In the genomic region with DNA sequence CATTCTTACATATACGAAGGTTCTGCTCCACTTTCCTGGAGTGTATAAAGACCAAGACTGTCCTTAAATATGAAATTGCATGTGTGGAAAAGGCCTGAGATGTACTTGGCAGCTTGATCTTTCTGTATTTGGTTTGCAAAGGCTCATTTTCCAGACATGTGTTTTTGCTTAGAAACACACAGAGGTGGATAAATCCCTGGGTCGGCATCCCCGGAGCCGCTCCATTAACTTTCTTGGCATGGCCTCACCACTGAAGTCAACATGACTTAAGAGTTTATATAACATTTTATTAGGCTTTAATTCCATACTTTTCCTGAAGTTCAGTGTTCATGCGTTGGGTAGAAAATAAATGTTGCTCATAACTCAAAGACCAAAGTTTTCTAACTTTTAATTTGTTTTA, we compare ENCODE assay signal across 25 cellular contexts.
DNase-seq lines count a peak whose midpoint lies in the region; ATAC-seq and TF ChIP-seq lines count a peak whose summit lies in the region.
"Had no signal": no experiment of that assay in that cellular context is flagged by ENCODE, and none has a peak within 500 bp of the region (broad histone marks: within the 10 kb centered on the region; RNA-seq: fewer than 3 reads in every experiment).

No MANE protein-coding gene starts in this region.

- no peaks in the 10 kb centered on the region for H3K27me3 Mint-ChIP-seq in activated CD8-positive, alpha-beta memory T cell treated with anti-CD3 and anti-CD28 coated beads, Interleukin-2, amount 10 ng/mL, durations not matched to agents 7 days and 5 days
- H3K27me3 Mint-ChIP-seq: activated CD4-positive, alpha-beta T cell treated with anti-CD3 and anti-CD28 coated beads for 36 hours; B cell; type B pancreatic cell had no signal

- no peaks in the 10 kb centered on the region for H3K36me3 Mint-ChIP-seq in activated CD8-positive, alpha-beta memory T cell treated with anti-CD3 and anti-CD28 coated beads, Interleukin-2, amount 10 ng/mL, durations not matched to agents 7 days and 5 days
- H3K36me3 Mint-ChIP-seq: type B pancreatic cell had no signal

- no peaks in the 10 kb centered on the region for H3K27me3 ChIP-seq in adipocyte (replicated peaks; ENCODE audit: control insufficient read depth, insufficient read depth, low read length)
- H3K27me3 ChIP-seq: adrenal gland, heart left ventricle, neural progenitor cell, stomach had no signal

- no peak for TF ChIP-seq CTCF in fibroblast of the aortic adventitia (IDR thresholded peaks at IDR 0.05; ENCODE audit: insufficient read depth, low read length)

- DNase-seq in GM03348 (ENCODE audit: low spot score): peak; percentile 33
- peak; percentile 86 for DNase-seq in adipocyte (ENCODE audit: low read depth)
- peak; percentile 77 for DNase-seq in fibroblast of the aortic adventitia (ENCODE audit: low read depth)
- DNase-seq in stromal cell of bone marrow (ENCODE audit: low read depth): peak; percentile 47
- no peak for DNase-seq in stimulated activated CD4-positive, alpha-beta T cell treated with anti-CD3 and anti-CD28 coated beads, Interleukin-12 subunit alpha, Interleukin-12 subunit beta, amount 100 ng/mL, for 4 hours
- DNase-seq in DMS79 (lab: John Stamatoyannopoulos, UW): no peak
- no peak for DNase-seq in activated CD8-positive, alpha-beta memory T cell treated with anti-CD3 and anti-CD28 coated beads, Interleukin-2, amount 10 ng/mL, durations not matched to agents 7 days and 5 days
- no peak for DNase-seq in NCI-H2227 treated with DMSO at 0.1 percent for 48 hours (lab: John Stamatoyannopoulos, UW)
- DNase-seq: activated CD4-positive, alpha-beta T cell treated with anti-CD3 and anti-CD28 coated beads for 36 hours; activated CD8-positive, alpha-beta memory T cell treated with anti-CD3 and anti-CD28 coated beads for 24 hours; activated naive CD4-positive, alpha-beta T cell; activated T-cell treated with anti-CD3 and anti-CD28 coated beads, Interleukin-2, amount 50 U/mL, for 4 hours; adrenal gland; COR-L47; cortex of kidney; NCI-H1436 treated with DMSO at 0.1 percent for 48 hours; NCI-H526; stimulated activated CD8-positive, alpha-beta memory T cell treated with anti-CD3 and anti-CD28 coated beads, Interleukin-4, amount 100 ng/mL, for 48 hours; stomach; T-helper 2 cell had no signal

- no peaks in the 10 kb centered on the region for H3K9me3 Mint-ChIP-seq in activated CD8-positive, alpha-beta memory T cell treated with anti-CD3 and anti-CD28 coated beads, Interleukin-2, amount 10 ng/mL, durations not matched to agents 7 days and 5 days (ENCODE audit: low read depth)
- H3K9me3 Mint-ChIP-seq: activated T-cell treated with anti-CD3 and anti-CD28 coated beads, Interleukin-2, amount 50 U/mL, for 4 hours; neural progenitor cell; type B pancreatic cell had no signal

- H3K9me3 ChIP-seq in adipocyte (ENCODE audit: control insufficient read depth, low read length): no peaks in the 10 kb centered on the region
- H3K9me3 ChIP-seq: adrenal gland, stomach had no signal

- no peak for ATAC-seq in activated CD8-positive, alpha-beta memory T cell treated with anti-CD3 and anti-CD28 coated beads, Interleukin-2, amount 10 ng/mL, durations not matched to agents 7 days and 5 days
- ATAC-seq: activated CD4-positive, alpha-beta T cell treated with anti-CD3 and anti-CD28 coated beads for 36 hours; activated T-cell treated with anti-CD3 and anti-CD28 coated beads, Interleukin-2, amount 50 U/mL, for 4 hours; heart left ventricle had no signal

- H3K4me1 Mint-ChIP-seq in activated CD8-positive, alpha-beta memory T cell treated with anti-CD3 and anti-CD28 coated beads, Interleukin-2, amount 10 ng/mL, durations not matched to agents 7 days and 5 days: no peaks in the 10 kb centered on the region
- H3K4me1 Mint-ChIP-seq: activated CD4-positive, alpha-beta T cell treated with anti-CD3 and anti-CD28 coated beads for 36 hours; B cell had no signal

- H3K4me3 ChIP-seq in adipocyte (ENCODE audit: low read length) (no peak overlapping the region), fibroblast of the aortic adventitia (ENCODE audit: low read depth, low read length) (no peak overlapping the region)
- H3K4me3 ChIP-seq: adrenal gland, heart left ventricle, neural progenitor cell, stomach had no signal

- CTCF ChIA-PET in activated CD8-positive, alpha-beta memory T cell treated with anti-CD3 and anti-CD28 coated beads, Interleukin-2, amount 10 ng/mL, durations not matched to agents 7 days and 5 days (lab: Charles Lee): no interaction called here

- H3K4me1 ChIP-seq in adipocyte (ENCODE audit: control insufficient read depth, insufficient read depth, low read length): peaks cover 28% of the 10 kb centered on the region
- H3K4me1 ChIP-seq: adrenal gland had no signal

- no peak overlapping the region for H3K9ac ChIP-seq in adipocyte (ENCODE audit: low read length)
- H3K9ac ChIP-seq: KMS-11, neural progenitor cell had no signal

- no peaks in the 10 kb centered on the region for H3K36me3 ChIP-seq in adipocyte (ENCODE audit: control insufficient read depth, insufficient read depth, low read length, severe bottlenecking)
- H3K36me3 ChIP-seq: adrenal gland, heart left ventricle, neural progenitor cell, stomach had no signal

- no peak overlapping the region for H3K4me3 Mint-ChIP-seq in activated CD8-positive, alpha-beta memory T cell treated with anti-CD3 and anti-CD28 coated beads, Interleukin-2, amount 10 ng/mL, durations not matched to agents 7 days and 5 days
- H3K4me3 Mint-ChIP-seq: activated CD4-positive, alpha-beta T cell treated with anti-CD3 and anti-CD28 coated beads for 36 hours; activated T-cell treated with anti-CD3 and anti-CD28 coated beads, Interleukin-2, amount 50 U/mL, for 4 hours; B cell; neural progenitor cell; type B pancreatic cell had no signal

- H3K27ac Mint-ChIP-seq in activated CD8-positive, alpha-beta memory T cell treated with anti-CD3 and anti-CD28 coated beads, Interleukin-2, amount 10 ng/mL, durations not matched to agents 7 days and 5 days: no peak overlapping the region
- H3K27ac Mint-ChIP-seq: activated CD4-positive, alpha-beta T cell treated with anti-CD3 and anti-CD28 coated beads for 36 hours; B cell; neural progenitor cell; type B pancreatic cell had no signal

Comparison
In these comparisons a context has a peak if more than half of its experiments do, and no peak if none do; other contexts are left out.
1. DNase-seq: peak in GM03348 (single experiment), adipocyte (single experiment), fibroblast of the aortic adventitia (single experiment) and stromal cell of bone marrow (single experiment); none in stimulated activated CD4-positive, alpha-beta T cell treated with anti-CD3 and anti-CD28 coated beads, Interleukin-12 subunit alpha, Interleukin-12 subunit beta, amount 100 ng/mL, for 4 hours (single experiment), DMS79 (single experiment), activated CD8-positive, alpha-beta memory T cell treated with anti-CD3 and anti-CD28 coated beads, Interleukin-2, amount 10 ng/mL, durations not matched to agents 7 days and 5 days (single experiment) and NCI-H2227 treated with DMSO at 0.1 percent for 48 hours (single experiment).